27 cellular contexts compared by ENCODE assay signal in genomic region chr13:35411059-35411744, GRCh38.
"Had no signal": no experiment of that assay in that cellular context is flagged by ENCODE, and none has a peak within 500 bp of the region (broad histone marks: within the 10 kb centered on the region; RNA-seq: fewer than 3 reads in every experiment).

No MANE protein-coding gene starts in this region.

- DNase-seq: stimulated activated CD4-positive, alpha-beta T cell treated with anti-CD3 and anti-CD28 coated beads, Interleukin-2, amount 100 ng/mL, for 48 hours; stimulated activated CD4-positive, alpha-beta T cell treated with anti-CD3 and anti-CD28 coated beads, Interleukin-4, amount 100 ng/mL, for 1 hour; stimulated activated CD4-positive, alpha-beta T cell treated with anti-CD3 and anti-CD28 coated beads, Interleukin-4, amount 100 ng/mL, for 24 hours; stimulated activated CD4-positive, alpha-beta T cell treated with anti-CD3 and anti-CD28 coated beads, Interleukin-4, amount 100 ng/mL, for 4 hours; stimulated activated CD8-positive, alpha-beta memory T cell treated with anti-CD3 and anti-CD28 coated beads, Interleukin-4, amount 100 ng/mL, for 48 hours; stimulated activated naive B cell treated with anti-CD40 and anti-IgM and Interleukin-4, amounts not matched to agents 10 μg/mL and 1 μg/mL and 100 μg/mL, for 72 hours; stimulated activated naive CD4-positive, alpha-beta T cell; stimulated activated naive CD4-positive, alpha-beta T cell treated with Interleukin-2 at 50 U/mL for 16 hours; stimulated activated naive CD8-positive, alpha-beta T cell treated with anti-CD3 and anti-CD28 coated beads, Interleukin-15, amount 100 ng/mL, for 72 hours; stimulated activated naive CD8-positive, alpha-beta T cell treated with anti-CD3 and anti-CD28 coated beads, Interleukin-15, Interleukin-2, amounts not matched to agents 100 U/mL and 50 U/mL, for 24 hours; stomach; substantia nigra; testis; thyroid gland; tibial artery; transverse colon; trophoblast cell; upper lobe of left lung; upper lobe of right lung; uterus had no signal

- H3K4me1 ChIP-seq: stomach, suprapubic skin, testis, thyroid gland, tibial artery, tibial nerve, transverse colon, upper lobe of left lung, upper lobe of right lung, uterus, vagina had no signal

- H3K27me3 ChIP-seq: stomach, suprapubic skin, testis, thyroid gland, tibial artery, tibial nerve, transverse colon, upper lobe of left lung, upper lobe of right lung, uterus, vagina had no signal

- FAIRE-seq: urothelium cell line had no signal

- ATAC-seq: stimulated activated effector memory CD8-positive, alpha-beta T cell treated with anti-CD3 and anti-CD28 coated beads, Interleukin-12 subunit alpha, Interleukin-12 subunit beta, amount 100 ng/mL, for 72 hours; stimulated activated memory B cell treated with anti-CD40 and anti-IgM and Interleukin-4, amounts not matched to agents 10 μg/mL and 1 μg/mL and 100 μg/mL, for 72 hours; stimulated activated naive B cell treated with anti-CD40 and anti-IgM and Interleukin-4, amounts not matched to agents 10 μg/mL and 1 μg/mL and 100 μg/mL, for 72 hours; stimulated activated naive CD8-positive, alpha-beta T cell treated with anti-CD3 and anti-CD28 coated beads, Interleukin-15, amount 100 ng/mL, for 72 hours; stimulated activated naive CD8-positive, alpha-beta T cell treated with anti-CD3 and anti-CD28 coated beads, Interleukin-15, Interleukin-2, amounts not matched to agents 100 U/mL and 50 U/mL, for 24 hours; upper lobe of right lung had no signal

- H3K27ac ChIP-seq: stomach, suprapubic skin, testis, thoracic aorta, thyroid gland, tibial artery, tibial nerve, transverse colon, upper lobe of left lung, upper lobe of right lung, uterus, vagina had no signal

- H3K4me3 ChIP-seq: stomach, suprapubic skin, testis, thoracic aorta, thyroid gland, tibial artery, tibial nerve, transverse colon, upper lobe of left lung, upper lobe of right lung, uterus, vagina had no signal

- H3K9me3 ChIP-seq: suprapubic skin, testis, thoracic aorta, thyroid gland, tibial artery, transverse colon, upper lobe of left lung, upper lobe of right lung, uterus, vagina had no signal

- H3K36me3 ChIP-seq: stomach, suprapubic skin, thoracic aorta, thyroid gland, tibial artery, tibial nerve, transverse colon, upper lobe of left lung, upper lobe of right lung, uterus, vagina had no signal
